20 cellular contexts compared by ENCODE assay signal in the genomic region with DNA sequence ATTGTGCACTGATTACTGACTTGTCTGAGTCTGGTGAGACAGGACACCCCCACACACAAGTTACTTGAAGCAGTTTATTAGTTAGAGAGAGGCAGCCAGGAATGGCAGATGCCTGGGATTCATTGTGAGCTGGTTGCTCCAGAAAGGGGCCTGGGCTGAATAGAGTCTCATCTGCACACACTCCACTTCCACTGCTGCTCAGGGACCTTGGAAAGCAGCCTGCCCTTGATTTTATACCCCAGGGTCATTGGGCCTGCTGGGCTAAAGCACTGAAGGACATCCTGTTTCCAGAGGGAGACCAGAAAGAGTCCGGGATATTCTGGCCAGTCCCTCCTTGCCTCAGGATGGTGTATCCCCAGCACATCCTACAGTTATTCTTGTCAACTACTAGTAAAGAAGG. TPM values are rescaled to one million over a fixed set of nuclear protein-coding genes. Genes with fewer than 3 reads are reported as not detected.
"Had no signal": no experiment of that assay in that cellular context is flagged by ENCODE, and none has a peak within 500 bp of the region (broad histone marks: within the 10 kb centered on the region; RNA-seq: fewer than 3 reads in every experiment).

No MANE protein-coding gene starts in this region.

- DNase-seq: activated CD4-positive, alpha-beta T cell treated with anti-CD3 and anti-CD28 coated beads for 1 hour; activated CD4-positive, alpha-beta T cell treated with anti-CD3 and anti-CD28 coated beads, Interleukin-2, amount 10 ng/mL, durations not matched to agents 24 days and 14 days; activated CD4-positive, alpha-beta T cell treated with anti-CD3 and anti-CD28 coated beads, Interleukin-2, amount 50 U/mL, for 48 hours; activated CD8-positive, alpha-beta memory T cell treated with anti-CD3 and anti-CD28 coated beads, Interleukin-2, amount 10 ng/mL, durations not matched to agents 7 days and 5 days; activated effector memory CD4-positive, alpha-beta T cell treated with Interleukin-2 at 50 U/mL for 16 hours; activated naive CD4-positive, alpha-beta T cell; activated T-cell treated with anti-CD3 and anti-CD28 coated beads, Interleukin-2, amount 50 U/mL, for 24 hours; aorta; central memory CD4-positive, alpha-beta T cell; NCI-H1048; NCI-H146; NCI-H187 treated with DMSO at 0.1 percent for 48 hours; NCI-H2081 treated with DMSO at 0.1 percent for 48 hours; NCI-H446; NCI-H524; Peyer's patch; SHP77 treated with DMSO at 0.1 percent for 48 hours had no signal

- H3K27me3 Mint-ChIP-seq: activated CD4-positive, alpha-beta T cell treated with anti-CD3 and anti-CD28 coated beads, Interleukin-2, amount 10 ng/mL, durations not matched to agents 24 days and 14 days; activated CD8-positive, alpha-beta memory T cell treated with anti-CD3 and anti-CD28 coated beads, Interleukin-2, amount 10 ng/mL, durations not matched to agents 7 days and 5 days; activated T-cell treated with anti-CD3 and anti-CD28 coated beads, Interleukin-2, amount 50 U/mL, for 24 hours had no signal

- ATAC-seq: activated CD8-positive, alpha-beta memory T cell treated with anti-CD3 and anti-CD28 coated beads, Interleukin-2, amount 10 ng/mL, durations not matched to agents 7 days and 5 days had no signal

- H3K4me1 Mint-ChIP-seq: activated CD4-positive, alpha-beta T cell treated with anti-CD3 and anti-CD28 coated beads, Interleukin-2, amount 10 ng/mL, durations not matched to agents 24 days and 14 days; activated CD8-positive, alpha-beta memory T cell treated with anti-CD3 and anti-CD28 coated beads, Interleukin-2, amount 10 ng/mL, durations not matched to agents 7 days and 5 days; activated naive CD4-positive, alpha-beta T cell treated with anti-CD3 and anti-CD28 coated beads, Interleukin-2, amount 50 U/mL, for 24 hours had no signal

- H3K4me3 ChIP-seq: Peyer's patch had no signal

- H3K27me3 ChIP-seq: Peyer's patch had no signal

- H3K9me3 Mint-ChIP-seq: activated naive CD4-positive, alpha-beta T cell treated with anti-CD3 and anti-CD28 coated beads, Interleukin-2, amount 50 U/mL, for 24 hours had no signal

- H3K4me1 ChIP-seq: Peyer's patch had no signal

- H3K4me3 Mint-ChIP-seq: activated CD4-positive, alpha-beta T cell treated with anti-CD3 and anti-CD28 coated beads, Interleukin-2, amount 10 ng/mL, durations not matched to agents 24 days and 14 days; activated CD8-positive, alpha-beta memory T cell treated with anti-CD3 and anti-CD28 coated beads, Interleukin-2, amount 10 ng/mL, durations not matched to agents 7 days and 5 days; activated naive CD4-positive, alpha-beta T cell treated with anti-CD3 and anti-CD28 coated beads, Interleukin-2, amount 50 U/mL, for 24 hours; activated T-cell treated with anti-CD3 and anti-CD28 coated beads, Interleukin-2, amount 50 U/mL, for 24 hours; activated T-helper 1 cell treated with anti-CD3 and anti-CD28 coated beads, Interleukin-12 subunit alpha, Interleukin-12 subunit beta, Interleukin-2, Interleukin-4 antibody, amounts not matched to agents 30 ng/mL and 10 ng/mL and 1 ng/mL, durations not matched to agents 14 hours and 24 hours and 36 hours; T-helper 1 cell treated with Interleukin-12 subunit alpha and Interleukin-12 subunit beta and Interleukin-4 antibody, amounts not matched to agents 30 μg/mL and 1 μg/mL, for 36 hours had no signal

- H3K36me3 Mint-ChIP-seq: activated CD8-positive, alpha-beta memory T cell treated with anti-CD3 and anti-CD28 coated beads, Interleukin-2, amount 10 ng/mL, durations not matched to agents 7 days and 5 days; activated naive CD4-positive, alpha-beta T cell treated with anti-CD3 and anti-CD28 coated beads, Interleukin-2, amount 50 U/mL, for 24 hours had no signal

- H3K27ac Mint-ChIP-seq: activated CD4-positive, alpha-beta T cell treated with anti-CD3 and anti-CD28 coated beads, Interleukin-2, amount 10 ng/mL, durations not matched to agents 24 days and 14 days; activated CD8-positive, alpha-beta memory T cell treated with anti-CD3 and anti-CD28 coated beads, Interleukin-2, amount 10 ng/mL, durations not matched to agents 7 days and 5 days; activated naive CD4-positive, alpha-beta T cell treated with anti-CD3 and anti-CD28 coated beads, Interleukin-2, amount 50 U/mL, for 24 hours; activated T-cell treated with anti-CD3 and anti-CD28 coated beads, Interleukin-2, amount 50 U/mL, for 24 hours; activated T-helper 1 cell treated with anti-CD3 and anti-CD28 coated beads, Interleukin-12 subunit alpha, Interleukin-12 subunit beta, Interleukin-2, Interleukin-4 antibody, amounts not matched to agents 30 ng/mL and 10 ng/mL and 1 ng/mL, durations not matched to agents 14 hours and 24 hours and 36 hours; T-helper 1 cell treated with Interleukin-12 subunit alpha and Interleukin-12 subunit beta and Interleukin-4 antibody, amounts not matched to agents 30 μg/mL and 1 μg/mL, for 36 hours had no signal

- H3K9me3 ChIP-seq: Peyer's patch had no signal

- H3K36me3 ChIP-seq: Peyer's patch had no signal

- H3K27ac ChIP-seq: Peyer's patch had no signal

RNA-seq across cellular contexts. Expression of a gene that starts 47.5 kb away (rescaled TPM):
- total RNA-seq: activated CD4-positive, alpha-beta T cell treated with anti-CD3 and anti-CD28 coated beads, Interleukin-2, amount 10 ng/mL, durations not matched to agents 24 days and 14 days; activated CD8-positive, alpha-beta memory T cell treated with anti-CD3 and anti-CD28 coated beads, Interleukin-2, amount 10 ng/mL, durations not matched to agents 7 days and 5 days; activated T-helper 1 cell treated with anti-CD3 and anti-CD28 coated beads, Interleukin-12 subunit alpha, Interleukin-12 subunit beta, Interleukin-2, Interleukin-4 antibody, amounts not matched to agents 30 ng/mL and 10 ng/mL and 1 ng/mL, durations not matched to agents 14 hours and 24 hours and 36 hours had no signal
